21 cellular contexts compared by ENCODE assay signal in genomic region chrX:136141569-136141968, GRCh38. TPM values are rescaled to one million over a fixed set of nuclear protein-coding genes. Genes with fewer than 3 reads are reported as not detected.
A peak's percentile ranks its signal among the peaks of the same experiment; 100 is the strongest.
DNase-seq lines count a peak whose midpoint lies in the region; ATAC-seq, FAIRE-seq and TF ChIP-seq lines count a peak whose summit lies in the region.
"Had no signal": no experiment of that assay in that cellular context is flagged by ENCODE, and none has a peak within 500 bp of the region (broad histone marks: within the 10 kb centered on the region; RNA-seq: fewer than 3 reads in every experiment).

No MANE protein-coding gene starts in this region.

- H3K4me1 ChIP-seq in PC-3 (ENCODE audit: insufficient read depth, low read length) (peaks cover 5% of the 10 kb centered on the region; the same call in 1 of the 2 replicates), kidney (ENCODE audit: control insufficient read depth in 1 of 2, insufficient read depth in 1 of 2, low read depth in 1 of 2, low read length in 2 of 2) (no peaks in the 10 kb centered on the region)
- H3K4me1 ChIP-seq: Caco-2 had no signal

- no peaks in the 10 kb centered on the region for H3K36me3 Mint-ChIP-seq in stimulated activated naive CD8-positive, alpha-beta T cell treated with anti-CD3 and anti-CD28 coated beads, Interleukin-15, Interleukin-2, amounts not matched to agents 100 ng/mL and 50 ng/mL, for 24 hours (ENCODE audit: low read depth)

- peak; percentile 27 for FAIRE-seq in kidney (lab: Jason Lieb, UNC)
- FAIRE-seq: D721Med, G401.6, GM19239, HTR-8/SVneo, K562 had no signal

- no peaks in the 10 kb centered on the region for H3F3A ChIP-seq in PC-3 (ENCODE audit: low read length, unreplicated experiment)

- no peaks in the 10 kb centered on the region for H3K9me2 ChIP-seq in PC-3 (replicated peaks; ENCODE audit: low read length)

- H3K4me3 Mint-ChIP-seq in stimulated activated naive CD8-positive, alpha-beta T cell treated with anti-CD3 and anti-CD28 coated beads, Interleukin-15, Interleukin-2, amounts not matched to agents 100 ng/mL and 50 ng/mL, for 24 hours = no peak overlapping the region
- H3K4me3 Mint-ChIP-seq in stimulated activated naive CD8-positive, alpha-beta T cell treated with anti-CD3 and anti-CD28 coated beads, Interleukin-15, amount 100 ng/mL, for 72 hours = no peak overlapping the region
- H3K4me3 Mint-ChIP-seq: B cell; CD4-positive, CD25-positive, alpha-beta regulatory T cell; HFFc6 had no signal

- H3K36me3 ChIP-seq in PC-3 (ENCODE audit: low read depth, low read length) = no peaks in the 10 kb centered on the region
- no peaks in the 10 kb centered on the region for H3K36me3 ChIP-seq in kidney (ENCODE audit: control insufficient read depth in 1 of 2, insufficient read depth in 2 of 2, low read length in 2 of 2)
- H3K36me3 ChIP-seq: HAP-1 had no signal

- H3K79me2 ChIP-seq in PC-3 (ENCODE audit: low read length) = no peaks in the 10 kb centered on the region

- no TSS peak for BruUV-seq in PC-3 (replicated peaks; lab: Mats Ljungman, UMichigan)

- TF ChIP-seq CTCF in PC-3 (conservative IDR thresholded peaks at IDR 0.05; ENCODE audit: low read depth, low read length) (no peak), kidney (IDR thresholded peaks at IDR 0.05; ENCODE audit: borderline replicate concordance, extremely low read depth, insufficient read depth) (no peak)

- H4K20me1 ChIP-seq in PC-3 (ENCODE audit: low read length) = no peaks in the 10 kb centered on the region

- H3K9ac ChIP-seq in PC-3 (ENCODE audit: low read length) (no peak overlapping the region), kidney (ENCODE audit: low read length in 2 of 2) (no peak overlapping the region)
- H3K9ac ChIP-seq: GM23248 had no signal

- no peak overlapping the region for H2AFZ ChIP-seq in PC-3 (ENCODE audit: low read length)
- H2AFZ ChIP-seq: GM23248 had no signal

- peak overlapping the region; percentile 3 for H3K27ac Mint-ChIP-seq in stimulated activated naive CD8-positive, alpha-beta T cell treated with anti-CD3 and anti-CD28 coated beads, Interleukin-15, Interleukin-2, amounts not matched to agents 100 ng/mL and 50 ng/mL, for 24 hours
- no peak overlapping the region for H3K27ac Mint-ChIP-seq in stimulated activated naive CD8-positive, alpha-beta T cell treated with anti-CD3 and anti-CD28 coated beads, Interleukin-15, amount 100 ng/mL, for 72 hours
- H3K27ac Mint-ChIP-seq: B cell, HFFc6 had no signal

- H3K4me1 Mint-ChIP-seq in stimulated activated naive CD8-positive, alpha-beta T cell treated with anti-CD3 and anti-CD28 coated beads, Interleukin-15, Interleukin-2, amounts not matched to agents 100 ng/mL and 50 ng/mL, for 24 hours (ENCODE audit: low read depth) = peaks cover 23% of the 10 kb centered on the region
- peaks cover 25% of the 10 kb centered on the region for H3K4me1 Mint-ChIP-seq in stimulated activated naive CD8-positive, alpha-beta T cell treated with anti-CD3 and anti-CD28 coated beads, Interleukin-15, amount 100 ng/mL, for 72 hours

- CTCF ChIA-PET in PC-3 (lab: Charles Lee) = no interaction called here

- POLR2A ChIA-PET in PC-3 (lab: Charles Lee; ENCODE audit: unreplicated experiment) = no interaction called here

- H3K27me3 Mint-ChIP-seq in stimulated activated naive CD8-positive, alpha-beta T cell treated with anti-CD3 and anti-CD28 coated beads, Interleukin-15, Interleukin-2, amounts not matched to agents 100 ng/mL and 50 ng/mL, for 24 hours = peaks cover 6% of the 10 kb centered on the region
- H3K27me3 Mint-ChIP-seq in stimulated activated naive CD8-positive, alpha-beta T cell treated with anti-CD3 and anti-CD28 coated beads, Interleukin-15, amount 100 ng/mL, for 72 hours = peaks cover 8% of the 10 kb centered on the region
- H3K27me3 Mint-ChIP-seq: B cell had no signal

- H3K9me3 Mint-ChIP-seq in stimulated activated naive CD8-positive, alpha-beta T cell treated with anti-CD3 and anti-CD28 coated beads, Interleukin-15, Interleukin-2, amounts not matched to agents 100 ng/mL and 50 ng/mL, for 24 hours = peaks cover 4% of the 10 kb centered on the region
- H3K9me3 Mint-ChIP-seq in stimulated activated naive CD8-positive, alpha-beta T cell treated with anti-CD3 and anti-CD28 coated beads, Interleukin-15, amount 100 ng/mL, for 72 hours = peaks cover 0 to 5% of the 10 kb centered on the region in 2 donors
- H3K9me3 Mint-ChIP-seq: HFFc6 had no signal

- no peak overlapping the region for H3K4me2 ChIP-seq in PC-3 (ENCODE audit: low read length)

- intact Hi-C loops in PC-3 (cut with micrococcal nuclease) (no loop called here), kidney (cut with DNase I) (no loop called here)

- H3K4me3 ChIP-seq in PC-3 (ENCODE audit: low read length) (no peak overlapping the region), kidney (ENCODE audit: low read length in 2 of 2) (no peak overlapping the region)
- H3K4me3 ChIP-seq: GM23248, HAP-1, K562 had no signal

- no peak for DNase-seq in stimulated activated naive CD8-positive, alpha-beta T cell treated with anti-CD3 and anti-CD28 coated beads, Interleukin-15, amount 100 ng/mL, for 72 hours
- DNase-seq in PC-3 (peak; percentile 2), kidney (no peak), NCI-H128 (lab: John Stamatoyannopoulos, UW; ENCODE audit: unreplicated experiment) (no peak), GDM1 (lab: John Stamatoyannopoulos, UW) (no peak)
- DNase-seq: 8988T; C1 segment of cervical spinal cord; Caco-2; CD4-positive, CD25-positive, alpha-beta regulatory T cell; GM23248; HFFc6; IMR-90 had no signal

- no peaks in the 10 kb centered on the region for H3K27me3 ChIP-seq in PC-3 (ENCODE audit: low read length)

- H3K27ac ChIP-seq in PC-3 (ENCODE audit: low read length) (no peak overlapping the region), kidney (ENCODE audit: low read depth in 2 of 2, low read length in 2 of 2) (no peak overlapping the region)
- H3K27ac ChIP-seq: GM23248 had no signal

- H3K9me3 ChIP-seq in PC-3 (ENCODE audit: low read length) = no peaks in the 10 kb centered on the region
- H3K9me3 ChIP-seq in kidney (ENCODE audit: control insufficient read depth in 1 of 2, low read length in 2 of 2) = no peaks in the 10 kb centered on the region
- H3K9me3 ChIP-seq: Caco-2 had no signal

- ATAC-seq in stimulated activated naive CD8-positive, alpha-beta T cell treated with anti-CD3 and anti-CD28 coated beads, Interleukin-15, amount 100 ng/mL, for 72 hours = no peak
- ATAC-seq in PC-3 (peak; percentile 40; the same call in 1 of the 2 replicates), GM21526 (IDR thresholded peaks at IDR 0.05; ENCODE audit: low FRiP score, unreplicated experiment) (no peak)
- ATAC-seq: K562 had no signal

RNA-seq across cellular contexts. Expression of gene FHL1, which starts 5.8 kb away (rescaled TPM):
- total RNA-seq in PC-3 (2014; rRNA removed) (42.4 and 51.8 TPM in 2 replicates), kidney (168 TPM)
- 44.0 TPM for polyA plus RNA-seq in kidney (ENCODE audit: insufficient read depth, low read depth, low replicate concordance)
